In genomic region chr1:155175281-155175926, GRCh38 we compare ENCODE assay signal across 11 cellular contexts. TPM values are rescaled to one million over a fixed set of nuclear protein-coding genes. Genes with fewer than 3 reads are reported as not detected.
DNase-seq lines count a peak whose midpoint lies in the region; ATAC-seq and TF ChIP-seq lines count a peak whose summit lies in the region.
"Had no signal": no experiment of that assay in that cellular context is flagged by ENCODE, and none has a peak within 500 bp of the region (broad histone marks: within the 10 kb centered on the region; RNA-seq: fewer than 3 reads in every experiment).

No MANE protein-coding gene starts in this region.

- H3K36me3 Mint-ChIP-seq in CD4-positive, alpha-beta memory T cell: peaks cover 15 to 42% of the 10 kb centered on the region in 2 donors
- peaks cover 18% of the 10 kb centered on the region for H3K36me3 Mint-ChIP-seq in chondrocyte (ENCODE audit: low read depth)
- peaks cover 17% of the 10 kb centered on the region for H3K36me3 Mint-ChIP-seq in nephron progenitor cell (ENCODE audit: low read depth)

- POLR2A ChIA-PET in CD4-positive, alpha-beta memory T cell (lab: Charles Lee; ENCODE audit: partially characterized antibody): interaction anchor here (0.5 to 4.6 kb wide), 13 partner anchors 18 to 954 kb away, joined by 3 to 48 read pairs (median 4); partner anchors contain the start of genes ADAM15, PBXIP1, SCAMP3 and SLC50A1

- CTCF ChIA-PET in CD4-positive, alpha-beta memory T cell (lab: Charles Lee; ENCODE audit: partially characterized antibody): interaction anchor here (0.8 to 12.5 kb wide), 15 partner anchors 18 to 616 kb away, joined by 3 to 229 read pairs (median 4); partner anchors contain the start of genes SLC50A1 and THBS3

- DNase-seq in CD4-positive, alpha-beta memory T cell: peak in 1 of 5 donors; percentile 35
- DNase-seq in chondrocyte (ENCODE audit: low spot score) (peak; percentile 80), nephron progenitor cell (no peak), NCI-H526 (lab: John Stamatoyannopoulos, UW) (no peak), smooth muscle cell (lab: John Stamatoyannopoulos, UW; ENCODE audit: unreplicated experiment) (no peak), NCI-H1694 (lab: John Stamatoyannopoulos, UW) (no peak)

- H3K4me1 Mint-ChIP-seq in CD4-positive, alpha-beta memory T cell: peaks cover 30 to 55% (median 42%) of the 10 kb centered on the region in 4 donors
- H3K4me1 Mint-ChIP-seq in chondrocyte (ENCODE audit: low read depth): peaks cover 50% of the 10 kb centered on the region
- H3K4me1 Mint-ChIP-seq in nephron progenitor cell: peaks cover 51% of the 10 kb centered on the region

- H3K4me2 ChIP-seq in smooth muscle cell: no peak overlapping the region

- H2AFZ ChIP-seq in smooth muscle cell (ENCODE audit: low read depth): no peak overlapping the region

- WGBS in smooth muscle cell (ENCODE audit: low lambda C conversion rate): 88% methylated on average over 6 of the region's 12 CpGs
- WGBS in gastroesophageal sphincter (ENCODE audit: low coverage in 1 of 2), 2 donors: 100% methylated on average over 1 of the region's 12 CpGs; no CpG with 5 or more reads in 1 of the 2 donors

- H3F3A ChIP-seq in smooth muscle cell (ENCODE audit: low read depth): no peaks in the 10 kb centered on the region

- no peaks in the 10 kb centered on the region for H3K27me3 ChIP-seq in CD4-positive, alpha-beta memory T cell (ENCODE audit: insufficient read depth, low read length)
- no peaks in the 10 kb centered on the region for H3K27me3 ChIP-seq in smooth muscle cell (ENCODE audit: low read depth)
- peaks cover 28% of the 10 kb centered on the region for H3K27me3 ChIP-seq in gastroesophageal sphincter
- H3K27me3 ChIP-seq: adrenal gland, right lobe of liver had no signal

- TF ChIP-seq CTCF in chondrocyte (IDR thresholded peaks at IDR 0.05): no peak
- no peak for TF ChIP-seq CTCF in nephron progenitor cell (IDR thresholded peaks at IDR 0.05)
- no peak for TF ChIP-seq CTCF in smooth muscle cell (IDR thresholded peaks at IDR 0.05; ENCODE audit: borderline replicate concordance, insufficient read depth, poor library complexity, severe bottlenecking)
- no peak for TF ChIP-seq CTCF in gastroesophageal sphincter (IDR thresholded peaks at IDR 0.05)

- H3K9me3 Mint-ChIP-seq in CD4-positive, alpha-beta memory T cell: no peaks in the 10 kb centered on the region
- no peaks in the 10 kb centered on the region for H3K9me3 Mint-ChIP-seq in chondrocyte (ENCODE audit: low read depth)
- H3K9me3 Mint-ChIP-seq in nephron progenitor cell: no peaks in the 10 kb centered on the region

- H3K27ac ChIP-seq in CD4-positive, alpha-beta memory T cell (ENCODE audit: low read depth, low read length): no peak overlapping the region
- H3K27ac ChIP-seq in KOPT-K1 (ENCODE audit: low read depth, low read length, poor library complexity, severe bottlenecking) (peak overlapping the region; percentile 89), smooth muscle cell (ENCODE audit: low read depth) (no peak overlapping the region), gastroesophageal sphincter (no peak overlapping the region)
- H3K27ac ChIP-seq: right lobe of liver had no signal

- no peak overlapping the region for H3K4me3 ChIP-seq in CD4-positive, alpha-beta memory T cell (ENCODE audit: low read length in 2 of 2)
- no peak overlapping the region for H3K4me3 ChIP-seq in smooth muscle cell
- no peak overlapping the region for H3K4me3 ChIP-seq in gastroesophageal sphincter
- H3K4me3 ChIP-seq: adrenal gland, right lobe of liver had no signal

- no peak for TF ChIP-seq EP300 in gastroesophageal sphincter (IDR thresholded peaks at IDR 0.05)

- H3K79me2 ChIP-seq in smooth muscle cell (ENCODE audit: low read depth): peaks cover 16% of the 10 kb centered on the region

- H4K20me1 ChIP-seq in smooth muscle cell (ENCODE audit: low read depth): no peaks in the 10 kb centered on the region

- TF ChIP-seq POLR2A in gastroesophageal sphincter (IDR thresholded peaks at IDR 0.05): no peak

- H3K4me1 ChIP-seq in CD4-positive, alpha-beta memory T cell (ENCODE audit: insufficient read depth, low read length): peaks cover 50% of the 10 kb centered on the region
- H3K4me1 ChIP-seq in smooth muscle cell (ENCODE audit: low read depth) (peaks cover 5% of the 10 kb centered on the region), gastroesophageal sphincter (peaks cover 0 to 51% (median 24%) of the 10 kb centered on the region in 3 donors)

- peak overlapping the region; percentile 25 to 99 (median 78) for H3K4me3 Mint-ChIP-seq in CD4-positive, alpha-beta memory T cell
- H3K4me3 Mint-ChIP-seq in chondrocyte (ENCODE audit: unreplicated experiment): peak overlapping the region; percentile 97
- H3K4me3 Mint-ChIP-seq in nephron progenitor cell: peak overlapping the region; percentile 94

- no peaks in the 10 kb centered on the region for H3K9me3 ChIP-seq in CD4-positive, alpha-beta memory T cell (ENCODE audit: control insufficient read depth in 1 of 2, low read length in 2 of 2)
- H3K9me3 ChIP-seq in KOPT-K1 (ENCODE audit: insufficient read depth, low read length, poor library complexity, severe bottlenecking) (no peaks in the 10 kb centered on the region), smooth muscle cell (replicated peaks; ENCODE audit: low read depth) (no peaks in the 10 kb centered on the region), gastroesophageal sphincter (no peaks in the 10 kb centered on the region)
- H3K9me3 ChIP-seq: adrenal gland, right lobe of liver, thoracic aorta had no signal

- H3K27ac Mint-ChIP-seq in CD4-positive, alpha-beta memory T cell: peak overlapping the region; percentile 75 to 99 (median 84)
- H3K27ac Mint-ChIP-seq in chondrocyte (ENCODE audit: unreplicated experiment) (peak overlapping the region; percentile 75), nephron progenitor cell (no peak overlapping the region)

- intact Hi-C loops in CD4-positive, alpha-beta memory T cell (cut with micrococcal nuclease): loop anchor here (10.0 kb wide), 1 partner anchor 149 kb away; the partner anchor contains the start of gene RUSC1

- ATAC-seq in gastroesophageal sphincter: no peak
- ATAC-seq: right lobe of liver had no signal

- H3K9ac ChIP-seq in smooth muscle cell (ENCODE audit: low read depth): no peak overlapping the region

- H3K27me3 Mint-ChIP-seq in CD4-positive, alpha-beta memory T cell: no peaks in the 10 kb centered on the region
- H3K27me3 Mint-ChIP-seq in chondrocyte (ENCODE audit: low read depth) (no peaks in the 10 kb centered on the region), nephron progenitor cell (ENCODE audit: low read depth, poor library complexity) (peaks cover 14% of the 10 kb centered on the region)

- H3K36me3 ChIP-seq in CD4-positive, alpha-beta memory T cell (ENCODE audit: insufficient read depth, low read length): peaks cover 24% of the 10 kb centered on the region
- H3K36me3 ChIP-seq in KOPT-K1 (ENCODE audit: insufficient read depth, low read length) (peaks cover 30% of the 10 kb centered on the region), smooth muscle cell (ENCODE audit: low read depth) (no peaks in the 10 kb centered on the region), gastroesophageal sphincter (peaks cover 0 to 13% of the 10 kb centered on the region in 2 donors)
- H3K36me3 ChIP-seq: right lobe of liver, thoracic aorta had no signal

RNA-seq across cellular contexts. Expression of gene TRIM46, which starts 1.8 kb away (rescaled TPM):
- total RNA-seq in CD4-positive, alpha-beta memory T cell: 1 to 10 TPM; 8.4 to 8.5 TPM
- 1 to 10 TPM; 1.6 to 3.6 TPM for polyA plus RNA-seq in CD4-positive, alpha-beta memory T cell
- total RNA-seq in chondrocyte (9.6 to 10.7 TPM (median 9.7 TPM) in 3 replicates), smooth muscle cell (1.5 and 3.8 TPM in 2 replicates), gastroesophageal sphincter (1 to 10 TPM in 1 of 4 donors, under 1 TPM in 2, not detected in 1; 0.35 to 1.9 (median 0.40) TPM)
- polyA plus RNA-seq in smooth muscle cell: 3.6 and 4.3 TPM in 2 replicates

RNA-seq across cellular contexts. Expression of gene KRTCAP2, which starts 2.3 kb away (rescaled TPM):
- 100 to 1,000 TPM; 173 to 180 TPM for total RNA-seq in CD4-positive, alpha-beta memory T cell
- polyA plus RNA-seq in CD4-positive, alpha-beta memory T cell: 100 to 1,000 TPM; 469 to 488 TPM
- 159 to 202 TPM (median 174 TPM) in 3 replicates for total RNA-seq in chondrocyte
- total RNA-seq in smooth muscle cell: 192 and 283 TPM in 2 replicates
- 607 and 642 TPM in 2 replicates for polyA plus RNA-seq in smooth muscle cell
- 100 to 1,000 TPM in 1 of 4 donors, 10 to 100 TPM in 3; 80.8 to 144 (median 92.3) TPM for total RNA-seq in gastroesophageal sphincter

RNA-seq across cellular contexts. Expression of gene THBS3, which starts 32.3 kb away (rescaled TPM):
- total RNA-seq in CD4-positive, alpha-beta memory T cell: 10 to 100 TPM; 30.9 to 33.5 TPM
- 1 to 10 TPM; 6.1 to 6.7 TPM for polyA plus RNA-seq in CD4-positive, alpha-beta memory T cell
- 112 to 127 TPM (median 118 TPM) in 3 replicates for total RNA-seq in chondrocyte
- 17.2 and 28.5 TPM in 2 replicates for total RNA-seq in smooth muscle cell
- polyA plus RNA-seq in smooth muscle cell: 15.7 and 20.1 TPM in 2 replicates
- total RNA-seq in gastroesophageal sphincter: 10 to 100 TPM; 17.9 to 25.6 (median 20.1) TPM

RNA-seq across cellular contexts. Expression of gene MTX1, which starts 33.1 kb away (rescaled TPM):
- total RNA-seq in CD4-positive, alpha-beta memory T cell: 10 to 100 TPM; 17.7 to 18.2 TPM
- 10 to 100 TPM; 42.5 to 65.5 TPM for polyA plus RNA-seq in CD4-positive, alpha-beta memory T cell
- total RNA-seq in chondrocyte (28.2 to 49.1 TPM (median 29.8 TPM) in 3 replicates), smooth muscle cell (45.2 and 55.4 TPM in 2 replicates), gastroesophageal sphincter (10 to 100 TPM; 28.3 to 36.0 (median 32.6) TPM)
- polyA plus RNA-seq in smooth muscle cell: 98.4 and 109 TPM in 2 replicates

RNA-seq across cellular contexts. Expression of gene DPM3, which starts 35.1 kb away (rescaled TPM):
- total RNA-seq in CD4-positive, alpha-beta memory T cell: 10 to 100 TPM; 51.6 to 53.6 TPM
- polyA plus RNA-seq in CD4-positive, alpha-beta memory T cell: 100 to 1,000 TPM; 101 to 119 TPM
- 41.3 to 73.3 TPM (median 48.9 TPM) in 3 replicates for total RNA-seq in chondrocyte
- 51.5 and 69.1 TPM in 2 replicates for total RNA-seq in smooth muscle cell
- 75.8 and 79.9 TPM in 2 replicates for polyA plus RNA-seq in smooth muscle cell
- total RNA-seq in gastroesophageal sphincter: 100 to 1,000 TPM in 2 of 4 donors, 10 to 100 TPM in 2; 57.9 to 128 (median 87.7) TPM
